Comparison of ENCODE assay signal across 21 cellular contexts in genomic region chr5:90224342-90224741, GRCh38.
DNase-seq lines count a peak whose midpoint lies in the region; ATAC-seq, FAIRE-seq and TF ChIP-seq lines count a peak whose summit lies in the region.
"Had no signal": no experiment of that assay in that cellular context is flagged by ENCODE, and none has a peak within 500 bp of the region (broad histone marks: within the 10 kb centered on the region; RNA-seq: fewer than 3 reads in every experiment).

No MANE protein-coding gene starts in this region.

- no peak for TF ChIP-seq POLR2A in GM12892 (IDR thresholded peaks at IDR 0.05; ENCODE audit: low read depth, low read length)

- DNase-seq in DMS 273 treated with DMSO at 0.1 percent for 48 hours (lab: John Stamatoyannopoulos, UW) (peak; percentile 14), UCSD-AML1 (lab: John Stamatoyannopoulos, UW; ENCODE audit: unreplicated experiment) (peak; percentile 6), myocyte (ENCODE audit: low read depth) (peak; percentile 19), nucleus accumbens (lab: John Stamatoyannopoulos, UW) (no peak), ACHN (no peak), GM12892 (ENCODE audit: insufficient read length) (no peak)
- DNase-seq: 8988T; AML-193; Caco-2; Calu3; CD4-positive, alpha-beta T cell; CD8-positive, alpha-beta T cell; DMS79 treated with DMSO at 0.1 percent for 48 hours; GF-D8 had no signal

- in situ Hi-C loops in ACHN (cut with HindIII; ENCODE audit: low pct_ligation_motif_present, low pct_unique_long_range_greater_than_20kb, low sequenced_read_pairs): no loop called here

- no peak for FAIRE-seq in GM12892 (lab: Jason Lieb, UNC)
- FAIRE-seq: A204.1, D721Med, G401.6, GM12891, GM18507, GM19239 had no signal

- no peak for ATAC-seq in GM18909 (IDR thresholded peaks at IDR 0.05; ENCODE audit: poor library complexity, unreplicated experiment)
- ATAC-seq: CD8-positive, alpha-beta T cell had no signal

Comparison
In these comparisons a context has a peak if more than half of its experiments do, and no peak if none do; other contexts are left out.
1. DNase-seq: peak in DMS 273 treated with DMSO at 0.1 percent for 48 hours (single experiment), UCSD-AML1 (single experiment) and myocyte (single experiment); none in nucleus accumbens (0 of 56), ACHN (single experiment) and GM12892 (single experiment).